ENCODE assay signal across 10 cellular contexts in the genomic region with DNA sequence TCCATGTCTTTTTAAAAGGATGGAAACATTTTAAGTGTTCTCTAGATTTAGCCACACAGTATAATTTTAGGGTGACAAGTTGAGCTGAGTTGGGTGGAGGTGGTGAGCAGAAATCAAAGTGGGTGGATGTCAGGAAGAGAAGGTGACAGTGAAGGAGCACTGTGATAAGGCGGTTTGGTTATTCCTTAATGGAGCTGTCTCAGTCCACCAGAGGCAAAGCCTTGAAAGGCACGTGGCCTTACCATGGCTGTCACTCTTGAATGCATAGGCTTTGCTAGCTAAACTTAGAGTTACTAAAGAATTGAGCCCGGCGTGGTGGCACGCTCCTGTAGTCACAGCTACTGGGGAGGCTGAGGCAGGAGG. TPM values are rescaled to one million over a fixed set of nuclear protein-coding genes. Genes with fewer than 3 reads are reported as not detected.
DNase-seq lines count a peak whose midpoint lies in the region; ATAC-seq and TF ChIP-seq lines count a peak whose summit lies in the region.
"Had no signal": no experiment of that assay in that cellular context is flagged by ENCODE, and none has a peak within 500 bp of the region (broad histone marks: within the 10 kb centered on the region; RNA-seq: fewer than 3 reads in every experiment).

No MANE protein-coding gene starts in this region.

- H3K9me3 ChIP-seq in cardiac muscle cell (ENCODE audit: low read depth) (no peaks in the 10 kb centered on the region), sigmoid colon (no peaks in the 10 kb centered on the region), MG63 (no peaks in the 10 kb centered on the region)

- H3K27me3 ChIP-seq in cardiac muscle cell (no peaks in the 10 kb centered on the region), sigmoid colon (no peaks in the 10 kb centered on the region), MG63 (no peaks in the 10 kb centered on the region)

- H3K4me1 ChIP-seq in cardiac muscle cell (ENCODE audit: low read depth) (peaks cover 5% of the 10 kb centered on the region), sigmoid colon (peaks cover 0 to 15% (median 8%) of the 10 kb centered on the region in 4 donors)

- peak overlapping the region; percentile 4 for H3K27ac Mint-ChIP-seq in activated B cell treated with CpG ODN at 0.5 μM for 24 hours

- H3K4me1 Mint-ChIP-seq in activated B cell treated with CpG ODN at 0.5 μM for 24 hours, result peaks cover 14% of the 10 kb centered on the region

- H3K27me3 Mint-ChIP-seq in activated B cell treated with CpG ODN at 0.5 μM for 24 hours, result no peaks in the 10 kb centered on the region

- TF ChIP-seq CTCF in activated B cell treated with CpG ODN at 0.5 μM for 24 hours (IDR thresholded peaks at IDR 0.05) (no peak), cardiac muscle cell (IDR thresholded peaks at IDR 0.05; ENCODE audit: low read depth, low read length) (no peak), sigmoid colon (IDR thresholded peaks at IDR 0.05) (no peak)

- POLR2A ChIA-PET in activated B cell treated with CpG ODN at 0.5 μM for 24 hours (lab: Charles Lee), result interaction anchor here (0.5 to 1.8 kb wide), 5 partner anchors 15 to 1045 kb away, joined by 3 to 13 read pairs (median 11); partner anchors contain the start of genes CIB1, GDPGP1 and SEMA4B

- H3K4me3 ChIP-seq in cardiac muscle cell, result no peak overlapping the region
- H3K4me3 ChIP-seq in sigmoid colon, result peak overlapping the region in 2 of 4 donors; percentile 46 to 57
- H3K4me3 ChIP-seq in MG63, result no peak overlapping the region

- peak overlapping the region; percentile 76 for H3K4me3 Mint-ChIP-seq in activated B cell treated with CpG ODN at 0.5 μM for 24 hours

- intact Hi-C loops in activated B cell treated with CpG ODN at 0.5 μM for 24 hours (cut with micrococcal nuclease), result no loop called here
- intact Hi-C loops in sigmoid colon (cut with DNase I), result no loop called here

- H3K27ac ChIP-seq in cardiac muscle cell, result peak overlapping the region; percentile 22
- peak overlapping the region; percentile 20 to 64 (median 39) for H3K27ac ChIP-seq in sigmoid colon
- H3K27ac ChIP-seq: 22Rv1, HL-60 had no signal

- no peaks in the 10 kb centered on the region for H3K36me3 Mint-ChIP-seq in activated B cell treated with CpG ODN at 0.5 μM for 24 hours (ENCODE audit: low read depth)

- ATAC-seq in activated B cell treated with CpG ODN at 0.5 μM for 24 hours (ENCODE audit: low read depth), result no peak

- no peak for TF ChIP-seq POLR2A in sigmoid colon (IDR thresholded peaks at IDR 0.05)

- CTCF ChIA-PET in activated B cell treated with CpG ODN at 0.5 μM for 24 hours (lab: Charles Lee), result interaction anchor here (0.7 to 1.0 kb wide), 2 partner anchors 17 to 72 kb away, joined by 3 read pairs; partner anchors contain the start of gene NGRN

- H3K9me3 Mint-ChIP-seq in activated B cell treated with CpG ODN at 0.5 μM for 24 hours, result no peaks in the 10 kb centered on the region

- WGBS in sigmoid colon, 2 donors, result 79 to 86% methylated on average over 5 of the region's 5 CpGs

- DNase-seq in DMS 273 (lab: John Stamatoyannopoulos, UW; ENCODE audit: unreplicated experiment) (peak; percentile 5), DMS 273 treated with DMSO at 0.1 percent for 48 hours (lab: John Stamatoyannopoulos, UW) (no peak), activated B cell treated with CpG ODN at 0.5 μM for 24 hours (no peak), cardiac muscle cell (ENCODE audit: low read depth in 1 of 2, low spot score in 1 of 2) (peak in 1 of 2 donors; percentile 65), sigmoid colon (no peak), MG63 (no peak), NCI-H524 treated with DMSO at 0.1 percent for 48 hours (lab: John Stamatoyannopoulos, UW) (no peak), dermis blood vessel endothelial cell (no peak)

- TF ChIP-seq EP300 in sigmoid colon (IDR thresholded peaks at IDR 0.05), result no peak

- H3K36me3 ChIP-seq in cardiac muscle cell (no peaks in the 10 kb centered on the region), sigmoid colon (no peaks in the 10 kb centered on the region), MG63 (no peaks in the 10 kb centered on the region)

RNA-seq across cellular contexts. Expression of gene TTLL13, which starts 0.6 kb away (rescaled TPM):
- total RNA-seq in activated B cell treated with CpG ODN at 0.5 μM for 24 hours (0.49 and 2.2 TPM in 2 replicates), cardiac muscle cell (0.21 TPM in 2 replicates), sigmoid colon (not detected), dermis blood vessel endothelial cell (0.09 and 0.17 TPM in 2 replicates)
- polyA plus RNA-seq in cardiac muscle cell (0.39 TPM in 1 of 2 replicates, not detected in the other), sigmoid colon (under 1 TPM in 1 of 3 donors, not detected in 2; 0.25 TPM)
- 0.07 TPM in 1 of 2 replicates, not detected in the other for total RNA-seq in MG63 (2014; rRNA removed; shearing (Covaris generic); ENCODE audit: low replicate concordance)

RNA-seq across cellular contexts. Expression of gene GDPGP1, which starts 14.7 kb away (rescaled TPM):
- total RNA-seq in activated B cell treated with CpG ODN at 0.5 μM for 24 hours, result 6.1 and 6.2 TPM in 2 replicates
- total RNA-seq in cardiac muscle cell, result 9.1 and 16.2 TPM in 2 replicates
- polyA plus RNA-seq in cardiac muscle cell, result 1.3 and 1.9 TPM in 2 replicates
- total RNA-seq in sigmoid colon, result 1 to 10 TPM; 3.0 to 7.5 (median 5.4) TPM
- 10 to 100 TPM in 1 of 3 donors, 1 to 10 TPM in 2; 7.9 to 12.7 (median 9.0) TPM for polyA plus RNA-seq in sigmoid colon
- total RNA-seq in MG63 (2014; rRNA removed; shearing (Covaris generic); ENCODE audit: low replicate concordance), result 0.86 and 6.4 TPM in 2 replicates
- 11.7 and 13.6 TPM in 2 replicates for total RNA-seq in dermis blood vessel endothelial cell

RNA-seq across cellular contexts. Expression of gene CIB1, which starts 15.0 kb away (rescaled TPM):
- total RNA-seq in activated B cell treated with CpG ODN at 0.5 μM for 24 hours (96.6 and 105 TPM in 2 replicates), cardiac muscle cell (18.1 and 30.8 TPM in 2 replicates), sigmoid colon (10 to 100 TPM; 18.6 to 35.7 (median 35.5) TPM), dermis blood vessel endothelial cell (22.5 and 26.2 TPM in 2 replicates)
- polyA plus RNA-seq in cardiac muscle cell (71.9 and 91.6 TPM in 2 replicates), sigmoid colon (100 to 1,000 TPM; 283 to 436 (median 359) TPM)
- total RNA-seq in MG63 (2014; rRNA removed; shearing (Covaris generic); ENCODE audit: low replicate concordance), result 48.7 and 158 TPM in 2 replicates

RNA-seq across cellular contexts. Expression of gene NGRN, which starts 16.7 kb away (rescaled TPM):
- total RNA-seq in activated B cell treated with CpG ODN at 0.5 μM for 24 hours (32.8 and 34.1 TPM in 2 replicates), cardiac muscle cell (157 and 225 TPM in 2 replicates), sigmoid colon (100 to 1,000 TPM in 3 of 4 donors, 10 to 100 TPM in 1; 81.2 to 139 (median 111) TPM), dermis blood vessel endothelial cell (68.1 and 92.9 TPM in 2 replicates)
- polyA plus RNA-seq in cardiac muscle cell (158 and 167 TPM in 2 replicates), sigmoid colon (10 to 100 TPM; 43.2 to 66.7 (median 51.8) TPM)
- 83.1 and 134 TPM in 2 replicates for total RNA-seq in MG63 (2014; rRNA removed; shearing (Covaris generic); ENCODE audit: low replicate concordance)

RNA-seq across cellular contexts. Expression of gene SEMA4B, which starts 47.6 kb away (rescaled TPM):
- total RNA-seq in activated B cell treated with CpG ODN at 0.5 μM for 24 hours (68.1 and 85.1 TPM in 2 replicates), cardiac muscle cell (38.0 and 39.3 TPM in 2 replicates), sigmoid colon (10 to 100 TPM; 42.0 to 72.4 (median 58.6) TPM), dermis blood vessel endothelial cell (6.3 and 9.4 TPM in 2 replicates)
- polyA plus RNA-seq in cardiac muscle cell (43.1 and 44.9 TPM in 2 replicates), sigmoid colon (10 to 100 TPM; 10.6 to 94.5 (median 11.4) TPM)
- total RNA-seq in MG63 (2014; rRNA removed; shearing (Covaris generic); ENCODE audit: low replicate concordance), result 3.7 and 19.0 TPM in 2 replicates
